In the genomic region with DNA sequence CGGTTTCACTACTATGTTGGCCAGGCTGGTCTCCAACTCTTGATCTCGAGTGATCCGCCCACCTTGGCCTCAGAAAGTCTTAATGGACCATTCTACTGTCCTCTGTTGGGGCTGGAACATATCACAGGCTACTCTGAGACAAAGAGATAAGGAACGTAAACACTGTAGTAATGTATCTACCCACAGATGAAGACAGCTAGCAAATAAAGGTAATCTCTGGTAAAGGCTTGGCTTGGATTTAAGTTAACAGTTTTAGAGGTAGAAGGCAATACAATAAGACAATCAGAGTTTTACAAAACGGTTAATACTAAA, we compare ENCODE assay signal across 16 cellular contexts. TPM values are rescaled to one million over a fixed set of nuclear protein-coding genes. Genes with fewer than 3 reads are reported as not detected.
DNase-seq lines count a peak whose midpoint lies in the region; TF ChIP-seq lines count a peak whose summit lies in the region.
"Had no signal": no experiment of that assay in that cellular context is flagged by ENCODE, and none has a peak within 500 bp of the region (broad histone marks: within the 10 kb centered on the region; RNA-seq: fewer than 3 reads in every experiment).

No MANE protein-coding gene starts in this region.

- H3K9me3 ChIP-seq in HEK293 (ENCODE audit: control insufficient read depth, insufficient read depth, low read depth, low read length) (no peaks in the 10 kb centered on the region), spleen (no peaks in the 10 kb centered on the region)
- H3K9me3 ChIP-seq: colonic mucosa, pancreas had no signal

- TF ChIP-seq POLR2A in spleen (IDR thresholded peaks at IDR 0.05): no peak

- intact Hi-C loops in spleen (cut with DNase I; ENCODE audit: low total_unique reads): no loop called here

- TF ChIP-seq CTCF in HEK293 (tag by site-specific recombination; IDR thresholded peaks at IDR 0.05): no peak
- no peak for TF ChIP-seq CTCF in spleen (IDR thresholded peaks at IDR 0.05 in 8 of 11, conservative IDR thresholded peaks at IDR 0.05 in 3 of 11)

- CTCF ChIA-PET in HEK293 (lab: Yijun Ruan, JAX): interaction anchor here (1.2 kb wide), 1 partner anchor 8 kb away, joined by 4 read pairs; no protein-coding TSS in a partner anchor

- H3K27ac ChIP-seq in HEK293 (ENCODE audit: extremely low read depth, low read depth, low read length) (peak overlapping the region; percentile 10; the same call in 1 of the 2 replicates), spleen (peak overlapping the region; percentile 48 to 86 (median 78))
- H3K27ac ChIP-seq: colonic mucosa had no signal

- DNase-seq in amniotic epithelial cell (ENCODE audit: low read depth) (peak; percentile 53), islet precursor cell (peak; percentile 64), spleen (no peak), OCI-M2 (lab: John Stamatoyannopoulos, UW; ENCODE audit: unreplicated experiment) (no peak), iPS-NIHi11 (ENCODE audit: low spot score) (no peak), DMS53 treated with DMSO at 0.1 percent for 48 hours (lab: John Stamatoyannopoulos, UW; ENCODE audit: unreplicated experiment) (no peak)
- DNase-seq in activated CD8-positive, alpha-beta memory T cell treated with anti-CD3 and anti-CD28 coated beads for 24 hours: no peak
- DNase-seq: activated CD8-positive, alpha-beta memory T cell treated with anti-CD3 and anti-CD28 coated beads, Interleukin-2, amount 10 ng/mL, durations not matched to agents 7 days and 5 days; colonic mucosa; H9; kidney glomerular epithelial cell; NCI-H226; pancreas; stimulated activated CD4-positive, alpha-beta T cell treated with anti-CD3 and anti-CD28 coated beads, Interleukin-1b, Interleukin-23, amount 100 ng/mL, for 48 hours; T1000 had no signal

- WGBS in spleen, 5 donors: 68 to 75% (median 72%) methylated on average over 5 of the region's 5 CpGs

- no peaks in the 10 kb centered on the region for H3K27me3 ChIP-seq in spleen (replicated peaks in 1 of 7)
- H3K27me3 ChIP-seq: colonic mucosa, pancreas had no signal

- H3K4me3 ChIP-seq in HEK293 (ENCODE audit: low read depth, low read length): no peak overlapping the region
- no peak overlapping the region for H3K4me3 ChIP-seq in spleen
- H3K4me3 ChIP-seq: colonic mucosa, pancreas had no signal

- POLR2A ChIA-PET in HEK293 (lab: Yijun Ruan, JAX): no interaction called here

- H3K36me3 ChIP-seq in HEK293 (ENCODE audit: control insufficient read depth in 2 of 2, insufficient read depth in 1 of 2, low read length in 2 of 2) (peaks cover 0 to 12% of the 10 kb centered on the region in 2 experiments; a peak in 2 of 3 replicates), spleen (peaks cover 0 to 79% (median 21%) of the 10 kb centered on the region in 6 donors)
- H3K36me3 ChIP-seq: colonic mucosa, pancreas had no signal

- H3K4me1 ChIP-seq in HEK293 (ENCODE audit: control insufficient read depth, insufficient read depth, low read length) (peaks cover 12% of the 10 kb centered on the region), spleen (peaks cover 9 to 58% (median 35%) of the 10 kb centered on the region in 6 donors)
- H3K4me1 ChIP-seq: colonic mucosa had no signal

TF ChIP-seq in HEK293, 187 proteins besides CTCF, POLR2A, EP300 and RAD21:
- TF ChIP-seq, protein P1, sequence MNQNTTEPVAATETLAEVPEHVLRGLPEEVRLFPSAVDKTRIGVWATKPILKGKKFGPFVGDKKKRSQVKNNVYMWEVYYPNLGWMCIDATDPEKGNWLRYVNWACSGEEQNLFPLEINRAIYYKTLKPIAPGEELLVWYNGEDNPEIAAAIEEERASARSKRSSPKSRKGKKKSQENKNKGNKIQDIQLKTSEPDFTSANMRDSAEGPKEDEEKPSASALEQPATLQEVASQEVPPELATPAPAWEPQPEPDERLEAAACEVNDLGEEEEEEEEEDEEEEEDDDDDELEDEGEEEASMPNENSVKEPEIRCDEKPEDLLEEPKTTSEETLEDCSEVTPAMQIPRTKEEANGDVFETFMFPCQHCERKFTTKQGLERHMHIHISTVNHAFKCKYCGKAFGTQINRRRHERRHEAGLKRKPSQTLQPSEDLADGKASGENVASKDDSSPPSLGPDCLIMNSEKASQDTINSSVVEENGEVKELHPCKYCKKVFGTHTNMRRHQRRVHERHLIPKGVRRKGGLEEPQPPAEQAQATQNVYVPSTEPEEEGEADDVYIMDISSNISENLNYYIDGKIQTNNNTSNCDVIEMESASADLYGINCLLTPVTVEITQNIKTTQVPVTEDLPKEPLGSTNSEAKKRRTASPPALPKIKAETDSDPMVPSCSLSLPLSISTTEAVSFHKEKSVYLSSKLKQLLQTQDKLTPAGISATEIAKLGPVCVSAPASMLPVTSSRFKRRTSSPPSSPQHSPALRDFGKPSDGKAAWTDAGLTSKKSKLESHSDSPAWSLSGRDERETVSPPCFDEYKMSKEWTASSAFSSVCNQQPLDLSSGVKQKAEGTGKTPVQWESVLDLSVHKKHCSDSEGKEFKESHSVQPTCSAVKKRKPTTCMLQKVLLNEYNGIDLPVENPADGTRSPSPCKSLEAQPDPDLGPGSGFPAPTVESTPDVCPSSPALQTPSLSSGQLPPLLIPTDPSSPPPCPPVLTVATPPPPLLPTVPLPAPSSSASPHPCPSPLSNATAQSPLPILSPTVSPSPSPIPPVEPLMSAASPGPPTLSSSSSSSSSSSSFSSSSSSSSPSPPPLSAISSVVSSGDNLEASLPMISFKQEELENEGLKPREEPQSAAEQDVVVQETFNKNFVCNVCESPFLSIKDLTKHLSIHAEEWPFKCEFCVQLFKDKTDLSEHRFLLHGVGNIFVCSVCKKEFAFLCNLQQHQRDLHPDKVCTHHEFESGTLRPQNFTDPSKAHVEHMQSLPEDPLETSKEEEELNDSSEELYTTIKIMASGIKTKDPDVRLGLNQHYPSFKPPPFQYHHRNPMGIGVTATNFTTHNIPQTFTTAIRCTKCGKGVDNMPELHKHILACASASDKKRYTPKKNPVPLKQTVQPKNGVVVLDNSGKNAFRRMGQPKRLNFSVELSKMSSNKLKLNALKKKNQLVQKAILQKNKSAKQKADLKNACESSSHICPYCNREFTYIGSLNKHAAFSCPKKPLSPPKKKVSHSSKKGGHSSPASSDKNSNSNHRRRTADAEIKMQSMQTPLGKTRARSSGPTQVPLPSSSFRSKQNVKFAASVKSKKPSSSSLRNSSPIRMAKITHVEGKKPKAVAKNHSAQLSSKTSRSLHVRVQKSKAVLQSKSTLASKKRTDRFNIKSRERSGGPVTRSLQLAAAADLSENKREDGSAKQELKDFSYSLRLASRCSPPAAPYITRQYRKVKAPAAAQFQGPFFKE (tag by site-specific recombination; IDR thresholded peaks at IDR 0.05; ENCODE audit: borderline replicate concordance): no peak
- peak; percentile 52 for TF ChIP-seq ZFHX2 (tag by site-specific recombination; conservative IDR thresholded peaks at IDR 0.05)
- no peak for TF ChIP-seq MZF1 (tag by site-specific recombination; IDR thresholded peaks at IDR 0.05; ENCODE audit: borderline replicate concordance)
- TF ChIP-seq ZNF366 (tag by site-specific recombination; conservative IDR thresholded peaks at IDR 0.05): no peak
- TF ChIP-seq, protein P2, sequence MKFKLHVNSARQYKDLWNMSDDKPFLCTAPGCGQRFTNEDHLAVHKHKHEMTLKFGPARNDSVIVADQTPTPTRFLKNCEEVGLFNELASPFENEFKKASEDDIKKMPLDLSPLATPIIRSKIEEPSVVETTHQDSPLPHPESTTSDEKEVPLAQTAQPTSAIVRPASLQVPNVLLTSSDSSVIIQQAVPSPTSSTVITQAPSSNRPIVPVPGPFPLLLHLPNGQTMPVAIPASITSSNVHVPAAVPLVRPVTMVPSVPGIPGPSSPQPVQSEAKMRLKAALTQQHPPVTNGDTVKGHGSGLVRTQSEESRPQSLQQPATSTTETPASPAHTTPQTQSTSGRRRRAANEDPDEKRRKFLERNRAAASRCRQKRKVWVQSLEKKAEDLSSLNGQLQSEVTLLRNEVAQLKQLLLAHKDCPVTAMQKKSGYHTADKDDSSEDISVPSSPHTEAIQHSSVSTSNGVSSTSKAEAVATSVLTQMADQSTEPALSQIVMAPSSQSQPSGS (tag by site-specific recombination; IDR thresholded peaks at IDR 0.05; ENCODE audit: low read depth): no peak
- TF ChIP-seq, protein P3, sequence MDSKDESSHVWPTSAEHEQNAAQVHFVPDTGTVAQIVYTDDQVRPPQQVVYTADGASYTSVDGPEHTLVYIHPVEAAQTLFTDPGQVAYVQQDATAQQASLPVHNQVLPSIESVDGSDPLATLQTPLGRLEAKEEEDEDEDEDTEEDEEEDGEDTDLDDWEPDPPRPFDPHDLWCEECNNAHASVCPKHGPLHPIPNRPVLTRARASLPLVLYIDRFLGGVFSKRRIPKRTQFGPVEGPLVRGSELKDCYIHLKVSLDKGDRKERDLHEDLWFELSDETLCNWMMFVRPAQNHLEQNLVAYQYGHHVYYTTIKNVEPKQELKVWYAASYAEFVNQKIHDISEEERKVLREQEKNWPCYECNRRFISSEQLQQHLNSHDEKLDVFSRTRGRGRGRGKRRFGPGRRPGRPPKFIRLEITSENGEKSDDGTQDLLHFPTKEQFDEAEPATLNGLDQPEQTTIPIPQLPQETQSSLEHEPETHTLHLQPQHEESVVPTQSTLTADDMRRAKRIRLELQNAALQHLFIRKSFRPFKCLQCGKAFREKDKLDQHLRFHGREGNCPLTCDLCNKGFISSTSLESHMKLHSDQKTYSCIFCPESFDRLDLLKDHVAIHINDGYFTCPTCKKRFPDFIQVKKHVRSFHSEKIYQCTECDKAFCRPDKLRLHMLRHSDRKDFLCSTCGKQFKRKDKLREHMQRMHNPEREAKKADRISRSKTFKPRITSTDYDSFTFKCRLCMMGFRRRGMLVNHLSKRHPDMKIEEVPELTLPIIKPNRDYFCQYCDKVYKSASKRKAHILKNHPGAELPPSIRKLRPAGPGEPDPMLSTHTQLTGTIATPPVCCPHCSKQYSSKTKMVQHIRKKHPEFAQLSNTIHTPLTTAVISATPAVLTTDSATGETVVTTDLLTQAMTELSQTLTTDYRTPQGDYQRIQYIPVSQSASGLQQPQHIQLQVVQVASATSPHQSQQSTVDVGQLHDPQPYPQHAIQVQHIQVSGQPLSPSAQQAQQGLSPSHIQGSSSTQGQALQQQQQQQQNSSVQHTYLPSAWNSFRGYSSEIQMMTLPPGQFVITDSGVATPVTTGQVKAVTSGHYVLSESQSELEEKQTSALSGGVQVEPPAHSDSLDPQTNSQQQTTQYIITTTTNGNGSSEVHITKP (tag by site-specific recombination; IDR thresholded peaks at IDR 0.05): peak; percentile 18; the same call in 1 of the 2 replicates

RNA-seq across cellular contexts. Expression of a gene that starts 44.6 kb away (rescaled TPM):
- total RNA-seq in spleen: under 1 TPM in 5 of 7 donors, not detected in 2; 0.13 to 0.56 (median 0.43) TPM
- polyA plus RNA-seq in spleen: not detected
- total RNA-seq: activated CD8-positive, alpha-beta memory T cell treated with anti-CD3 and anti-CD28 coated beads, Interleukin-2, amount 10 ng/mL, durations not matched to agents 7 days and 5 days; pancreas had no signal
- polyA plus RNA-seq: pancreas had no signal

Comparison
In these comparisons a context has a peak if more than half of its experiments do, and no peak if none do; other contexts are left out.
1. DNase-seq: peak in amniotic epithelial cell (single experiment) and islet precursor cell (single experiment); none in spleen (single experiment), OCI-M2 (single experiment), activated CD8-positive, alpha-beta memory T cell treated with anti-CD3 and anti-CD28 coated beads for 24 hours (single experiment), iPS-NIHi11 (single experiment) and DMS53 treated with DMSO at 0.1 percent for 48 hours (single experiment).